In genomic region chr14:49975799-49976198, GRCh38 we compare ENCODE assay signal across 10 cellular contexts.
DNase-seq lines count a peak whose midpoint lies in the region; ATAC-seq and TF ChIP-seq lines count a peak whose summit lies in the region.
"Had no signal": no experiment of that assay in that cellular context is flagged by ENCODE, and none has a peak within 500 bp of the region (broad histone marks: within the 10 kb centered on the region; RNA-seq: fewer than 3 reads in every experiment).

No MANE protein-coding gene starts in this region.

- H3K4me1 Mint-ChIP-seq in CD8-positive, alpha-beta memory T cell: peaks cover 71 to 98% (median 86%) of the 10 kb centered on the region in 3 donors

- no peak overlapping the region for H3K18ac ChIP-seq in neuronal stem cell (ENCODE audit: low read length)

- no peaks in the 10 kb centered on the region for H3K36me3 ChIP-seq in CD8-positive, alpha-beta memory T cell (ENCODE audit: insufficient read depth, low read length)
- no peaks in the 10 kb centered on the region for H3K36me3 ChIP-seq in PC-3 (ENCODE audit: low read depth, low read length)
- H3K36me3 ChIP-seq in esophagus (ENCODE audit: control insufficient read depth in 2 of 2, insufficient read depth in 2 of 2, low read length in 1 of 2): no peaks in the 10 kb centered on the region
- H3K36me3 ChIP-seq in psoas muscle (ENCODE audit: insufficient read depth in 1 of 2, low read depth in 1 of 2): no peaks in the 10 kb centered on the region
- H3K36me3 ChIP-seq in neuronal stem cell (replicated peaks in 1 of 2; ENCODE audit: control insufficient read depth in 2 of 2, insufficient read depth in 2 of 2, low read length in 2 of 2): no peaks in the 10 kb centered on the region

- no peak overlapping the region for H3K4me3 Mint-ChIP-seq in CD8-positive, alpha-beta memory T cell

- H3K23ac ChIP-seq in neuronal stem cell (ENCODE audit: low read depth, low read length, poor library complexity): no peak overlapping the region

- H3K4ac ChIP-seq in neuronal stem cell (ENCODE audit: low read length): no peak overlapping the region

- no peak overlapping the region for H2BK12ac ChIP-seq in neuronal stem cell (ENCODE audit: low read length)

- peak overlapping the region; percentile 64 to 87 (median 76) for H3K27ac Mint-ChIP-seq in CD8-positive, alpha-beta memory T cell

- H3K14ac ChIP-seq in neuronal stem cell (ENCODE audit: low read length): no peak overlapping the region

- no peak overlapping the region for H3K4me3 ChIP-seq in CD8-positive, alpha-beta memory T cell (ENCODE audit: low read length)
- H3K4me3 ChIP-seq in PC-3 (ENCODE audit: low read length): no peak overlapping the region
- no peak overlapping the region for H3K4me3 ChIP-seq in esophagus (ENCODE audit: low read depth in 1 of 2, low read length in 2 of 2)
- H3K4me3 ChIP-seq in psoas muscle: no peak overlapping the region
- H3K4me3 ChIP-seq in neuronal stem cell (ENCODE audit: low read length in 2 of 2): no peak overlapping the region
- H3K4me3 ChIP-seq: lung had no signal

- no peak overlapping the region for H4K91ac ChIP-seq in neuronal stem cell (ENCODE audit: low read depth, low read length, poor library complexity)

- H3K4me1 ChIP-seq in CD8-positive, alpha-beta memory T cell (ENCODE audit: insufficient read depth, low read length): peaks cover 87% of the 10 kb centered on the region
- H3K4me1 ChIP-seq in PC-3 (ENCODE audit: insufficient read depth, low read length) (peaks cover 62% of the 10 kb centered on the region), esophagus (ENCODE audit: control insufficient read depth in 2 of 2, insufficient read depth in 2 of 2, low read length in 1 of 2) (peaks cover 1 to 4% of the 10 kb centered on the region in 2 donors), psoas muscle (peaks cover 26% of the 10 kb centered on the region), neuronal stem cell (ENCODE audit: control insufficient read depth in 2 of 2, insufficient read depth in 1 of 2, low read depth in 1 of 2, low read length in 2 of 2) (peaks cover 0 to 2% of the 10 kb centered on the region in 2 donors)

- no peak overlapping the region for H2BK15ac ChIP-seq in neuronal stem cell (ENCODE audit: low read length)

- H2AK5ac ChIP-seq in neuronal stem cell (ENCODE audit: low read depth, low read length): no peak overlapping the region

- no peak for TF ChIP-seq CTCF in PC-3 (conservative IDR thresholded peaks at IDR 0.05; ENCODE audit: low read depth, low read length)
- TF ChIP-seq CTCF in psoas muscle (IDR thresholded peaks at IDR 0.05): no peak

- peaks cover 0 to 1% of the 10 kb centered on the region in 2 donors for H3K27me3 Mint-ChIP-seq in CD8-positive, alpha-beta memory T cell

- no peak overlapping the region for H2BK5ac ChIP-seq in neuronal stem cell (ENCODE audit: low read length)

- no peaks in the 10 kb centered on the region for H3K9me2 ChIP-seq in PC-3 (replicated peaks; ENCODE audit: low read length)

- ATAC-seq in PC-3: no peak
- ATAC-seq in psoas muscle: no peak

- no peak for DNase-seq in CD8-positive, alpha-beta memory T cell
- peak; percentile 40 for DNase-seq in PC-3
- no peak for DNase-seq in psoas muscle
- DNase-seq in COR-L47 (lab: John Stamatoyannopoulos, UW): no peak
- DNase-seq in NCI-H2029 (lab: John Stamatoyannopoulos, UW): no peak
- no peak for DNase-seq in H4 (ENCODE audit: low spot score)
- DNase-seq in neuronal stem cell (ENCODE audit: low spot score): no peak
- DNase-seq: DMS79 had no signal

- no peaks in the 10 kb centered on the region for H3K9me3 ChIP-seq in CD8-positive, alpha-beta memory T cell (ENCODE audit: low read length)
- H3K9me3 ChIP-seq in PC-3 (ENCODE audit: low read length): no peaks in the 10 kb centered on the region
- H3K9me3 ChIP-seq in esophagus (ENCODE audit: control insufficient read depth in 2 of 2, insufficient read depth in 1 of 2, low read depth in 1 of 2, low read length in 1 of 2): no peaks in the 10 kb centered on the region
- no peaks in the 10 kb centered on the region for H3K9me3 ChIP-seq in psoas muscle
- no peaks in the 10 kb centered on the region for H3K9me3 ChIP-seq in neuronal stem cell (replicated peaks in 1 of 2; ENCODE audit: control insufficient read depth in 2 of 2, insufficient read depth in 1 of 2, low read depth in 1 of 2, low read length in 2 of 2)

- peak overlapping the region; percentile 52 for H3K4me2 ChIP-seq in PC-3 (ENCODE audit: low read length)
- no peak overlapping the region for H3K4me2 ChIP-seq in neuronal stem cell (ENCODE audit: insufficient read depth, low read length, poor library complexity, severe bottlenecking)

- no peaks in the 10 kb centered on the region for H3K36me3 Mint-ChIP-seq in CD8-positive, alpha-beta memory T cell

- no TSS peak for BruUV-seq in PC-3 (replicated peaks; lab: Mats Ljungman, UMichigan)

- H3K27ac ChIP-seq in CD8-positive, alpha-beta memory T cell (ENCODE audit: low read depth, low read length): no peak overlapping the region
- H3K27ac ChIP-seq in PC-3 (ENCODE audit: low read length) (peak overlapping the region; percentile 95), esophagus (ENCODE audit: low read depth in 2 of 2, low read length in 1 of 2) (peak overlapping the region; percentile 37 to 88), psoas muscle (peak overlapping the region; percentile 41), neuronal stem cell (replicated peaks; ENCODE audit: low read length) (no peak overlapping the region)

- CTCF ChIA-PET in CD8-positive, alpha-beta memory T cell (lab: Charles Lee): interaction anchor here (0.9 to 2.9 kb wide), 6 partner anchors 24 to 113 kb away, joined by 3 to 10 read pairs (median 4); partner anchors contain the start of gene ARF6
- CTCF ChIA-PET in PC-3 (lab: Charles Lee): interaction anchor here (0.8 to 1.2 kb wide), 4 partner anchors 14 to 113 kb away, joined by 3 to 6 read pairs (median 5); no protein-coding TSS in a partner anchor

- POLR2A ChIA-PET in CD8-positive, alpha-beta memory T cell (lab: Charles Lee): interaction anchor here (0.5 to 1.4 kb wide), 5 partner anchors 26 to 110 kb away, joined by 3 to 5 read pairs (median 3); partner anchors contain the start of gene ARF6
- POLR2A ChIA-PET in PC-3 (lab: Charles Lee; ENCODE audit: unreplicated experiment): interaction anchor here (0.5 to 1.3 kb wide), 6 partner anchors 23 to 67 kb away, joined by 3 to 12 read pairs (median 6); no protein-coding TSS in a partner anchor

- H3K9me3 Mint-ChIP-seq in CD8-positive, alpha-beta memory T cell: no peaks in the 10 kb centered on the region

- H3K27me3 ChIP-seq in CD8-positive, alpha-beta memory T cell (ENCODE audit: insufficient read depth, low read length, poor library complexity, severe bottlenecking): no peaks in the 10 kb centered on the region
- H3K27me3 ChIP-seq in PC-3 (ENCODE audit: low read length) (no peaks in the 10 kb centered on the region), esophagus (ENCODE audit: control insufficient read depth in 1 of 2, insufficient read depth in 2 of 2, low read length in 2 of 2) (no peaks in the 10 kb centered on the region), psoas muscle (ENCODE audit: insufficient read depth in 3 of 3, low read length in 2 of 3) (no peaks in the 10 kb centered on the region), neuronal stem cell (ENCODE audit: control insufficient read depth in 3 of 3, insufficient read depth in 3 of 3, low read depth in 1 of 3, low read length in 3 of 3) (peaks cover 0 to 27% (median 0%) of the 10 kb centered on the region in 3 experiments)

- no peak overlapping the region for H4K8ac ChIP-seq in neuronal stem cell (ENCODE audit: low read depth, low read length)

- peaks cover 18% of the 10 kb centered on the region for H3F3A ChIP-seq in PC-3 (ENCODE audit: low read length, unreplicated experiment)

- H2BK120ac ChIP-seq in neuronal stem cell (ENCODE audit: low read depth, low read length): no peak overlapping the region

- no peaks in the 10 kb centered on the region for H3K79me2 ChIP-seq in PC-3 (ENCODE audit: low read length)

- no peaks in the 10 kb centered on the region for H4K20me1 ChIP-seq in PC-3 (ENCODE audit: low read length)

- 75 to 88% methylated on average over 3 of the region's 3 CpGs for WGBS in esophagus, 2 donors
- 73 to 84% (median 80%) methylated on average over 3 of the region's 3 CpGs for WGBS in psoas muscle, 3 donors
- no CpG with 5 or more reads among the region's 3 CpGs for WGBS in neuronal stem cell (ENCODE audit: extremely low coverage in 2 of 2, insufficient read length in 2 of 2, insufficient replicate concordance in 1 of 2), 2 donors

- intact Hi-C loops in PC-3 (cut with micrococcal nuclease): loop anchor here (1.0 kb wide), 1 partner anchor 26 kb away; no protein-coding TSS in a partner anchor
- intact Hi-C loops in psoas muscle (cut with DNase I): no loop called here

- H3K79me1 ChIP-seq in neuronal stem cell (ENCODE audit: low read depth, low read length): no peaks in the 10 kb centered on the region

- H3K9ac ChIP-seq in PC-3 (ENCODE audit: low read length) (peak overlapping the region; percentile 20), neuronal stem cell (ENCODE audit: low read depth, low read length, poor library complexity) (no peak overlapping the region)

- peak overlapping the region; percentile 17; the same call in 1 of the 2 replicates for H2AFZ ChIP-seq in PC-3 (ENCODE audit: low read length)
- H2AFZ ChIP-seq in neuronal stem cell (ENCODE audit: low read length): no peak overlapping the region

Comparison
In these comparisons a context has a peak if more than half of its experiments do, and no peak if none do; other contexts are left out.
1. H3K27ac ChIP-seq: peak in PC-3 (single experiment), esophagus (2 of 2) and psoas muscle (single experiment); none in CD8-positive, alpha-beta memory T cell (single experiment) and neuronal stem cell (single experiment).